Comparison of ENCODE assay signal across 16 cellular contexts in genomic region chr10:31520982-31521381, GRCh38.
DNase-seq lines count a peak whose midpoint lies in the region; ATAC-seq, FAIRE-seq and TF ChIP-seq lines count a peak whose summit lies in the region.
"Had no signal": no experiment of that assay in that cellular context is flagged by ENCODE, and none has a peak within 500 bp of the region (broad histone marks: within the 10 kb centered on the region; RNA-seq: fewer than 3 reads in every experiment).

No MANE protein-coding gene starts in this region.

- H3K27ac Mint-ChIP-seq in stimulated activated effector memory CD8-positive, alpha-beta T cell treated with anti-CD3 and anti-CD28 coated beads, Interleukin-12 subunit alpha, Interleukin-12 subunit beta, amount 100 ng/mL, for 72 hours, result peak overlapping the region; percentile 26
- H3K27ac Mint-ChIP-seq: HFFc6 had no signal

- H3K9ac ChIP-seq in KMS-11 (no peak overlapping the region), SK-N-MC (ENCODE audit: insufficient read length) (no peak overlapping the region)
- H3K9ac ChIP-seq: BLaER1 had no signal

- H3K27ac ChIP-seq in KMS-11 (no peak overlapping the region; the same call in 1 of the 2 replicates), SK-N-MC (no peak overlapping the region), psoas muscle (no peak overlapping the region), pancreas (no peak overlapping the region)
- H3K27ac ChIP-seq: BLaER1, HL-60 had no signal

- H3K9me3 ChIP-seq in SK-N-MC (ENCODE audit: low read depth, low read length) (no peaks in the 10 kb centered on the region), psoas muscle (no peaks in the 10 kb centered on the region), pancreas (no peaks in the 10 kb centered on the region)
- H3K9me3 ChIP-seq: BLaER1, Caco-2 had no signal

- no peaks in the 10 kb centered on the region for H3K9me3 Mint-ChIP-seq in stimulated activated effector memory CD8-positive, alpha-beta T cell treated with anti-CD3 and anti-CD28 coated beads, Interleukin-12 subunit alpha, Interleukin-12 subunit beta, amount 100 ng/mL, for 72 hours
- H3K9me3 Mint-ChIP-seq: CD8-positive, alpha-beta memory T cell; HFFc6 had no signal

- no peaks in the 10 kb centered on the region for H3K4me1 Mint-ChIP-seq in stimulated activated effector memory CD8-positive, alpha-beta T cell treated with anti-CD3 and anti-CD28 coated beads, Interleukin-12 subunit alpha, Interleukin-12 subunit beta, amount 100 ng/mL, for 72 hours

- TF ChIP-seq CTCF in KMS-11 (conservative IDR thresholded peaks at IDR 0.05; ENCODE audit: low read depth, low read length), result no peak
- TF ChIP-seq CTCF in psoas muscle (IDR thresholded peaks at IDR 0.05), result no peak
- TF ChIP-seq CTCF in pancreas (IDR thresholded peaks at IDR 0.05), result no peak

- intact Hi-C loops in psoas muscle (cut with DNase I) (loop anchor here in 1 of 2 donors (5.0 kb wide), 1 partner anchor 81 kb away; no protein-coding TSS in a partner anchor), pancreas (cut with DNase I) (no loop called here)

- peaks cover 74% of the 10 kb centered on the region for H3K36me3 Mint-ChIP-seq in stimulated activated effector memory CD8-positive, alpha-beta T cell treated with anti-CD3 and anti-CD28 coated beads, Interleukin-12 subunit alpha, Interleukin-12 subunit beta, amount 100 ng/mL, for 72 hours

- DNase-seq in DMS79 (lab: John Stamatoyannopoulos, UW) (peak; percentile 12), SK-N-MC (ENCODE audit: low read depth, low spot score) (peak; percentile 28), psoas muscle (no peak), pancreas (no peak), nucleus accumbens (lab: John Stamatoyannopoulos, UW) (no peak)
- DNase-seq in stimulated activated effector memory CD8-positive, alpha-beta T cell treated with anti-CD3 and anti-CD28 coated beads, Interleukin-12 subunit alpha, Interleukin-12 subunit beta, amount 100 ng/mL, for 72 hours (ENCODE audit: low spot score in 2 of 2), result no peak
- DNase-seq: AML-193; Caco-2; CD8-positive, alpha-beta memory T cell; HCEC 1CT; HFFc6 had no signal

- no peak overlapping the region for H2AFZ ChIP-seq in KMS-11 (ENCODE audit: low read depth)

- no peak overlapping the region for H3K4me3 Mint-ChIP-seq in stimulated activated effector memory CD8-positive, alpha-beta T cell treated with anti-CD3 and anti-CD28 coated beads, Interleukin-12 subunit alpha, Interleukin-12 subunit beta, amount 100 ng/mL, for 72 hours
- H3K4me3 Mint-ChIP-seq: CD8-positive, alpha-beta memory T cell; HFFc6 had no signal

- H3K27me3 ChIP-seq in KMS-11 (ENCODE audit: insufficient read depth, low read depth) (no peaks in the 10 kb centered on the region), psoas muscle (ENCODE audit: insufficient read depth in 3 of 3, low read length in 2 of 3) (no peaks in the 10 kb centered on the region), pancreas (no peaks in the 10 kb centered on the region)
- H3K27me3 ChIP-seq: BLaER1 had no signal

- H3K4me3 ChIP-seq in KMS-11 (IDR thresholded peaks at IDR 0.05; ENCODE audit: insufficient read depth, low read depth, low read length) (no peak overlapping the region), SK-N-MC (no peak overlapping the region), psoas muscle (no peak overlapping the region), pancreas (no peak overlapping the region)
- H3K4me3 ChIP-seq: BLaER1 had no signal

- no peaks in the 10 kb centered on the region for H4K20me1 ChIP-seq in KMS-11 (ENCODE audit: insufficient read depth)
- H4K20me1 ChIP-seq: BLaER1 had no signal

- H3K4me1 ChIP-seq in KMS-11 (ENCODE audit: low read depth, poor library complexity, severe bottlenecking), result peaks cover 21% of the 10 kb centered on the region
- peaks cover 19% of the 10 kb centered on the region for H3K4me1 ChIP-seq in psoas muscle
- no peaks in the 10 kb centered on the region for H3K4me1 ChIP-seq in pancreas
- H3K4me1 ChIP-seq: BLaER1, Caco-2 had no signal

- H3K36me3 ChIP-seq in KMS-11 (ENCODE audit: insufficient read depth) (no peaks in the 10 kb centered on the region), SK-N-MC (ENCODE audit: insufficient read depth, low read length) (no peaks in the 10 kb centered on the region), psoas muscle (ENCODE audit: insufficient read depth in 1 of 2, low read depth in 1 of 2) (peaks cover 8 to 59% of the 10 kb centered on the region in 2 donors), pancreas (no peaks in the 10 kb centered on the region)

- no peaks in the 10 kb centered on the region for H3K79me2 ChIP-seq in KMS-11 (ENCODE audit: insufficient read depth, low read depth)

- FAIRE-seq in pancreas (lab: Jason Lieb, UNC), result no peak
- FAIRE-seq: A204.1, H1 had no signal

- ATAC-seq in stimulated activated effector memory CD8-positive, alpha-beta T cell treated with anti-CD3 and anti-CD28 coated beads, Interleukin-12 subunit alpha, Interleukin-12 subunit beta, amount 100 ng/mL, for 72 hours, result no peak
- ATAC-seq in psoas muscle (no peak), pancreas (no peak)

- peak overlapping the region; percentile 10; the same call in 1 of the 2 replicates for H3K4me2 ChIP-seq in KMS-11
- H3K4me2 ChIP-seq: BLaER1 had no signal

Comparison
In these comparisons a context has a peak if more than half of its experiments do, and no peak if none do; other contexts are left out.
1. DNase-seq: peak in DMS79 (single experiment) and SK-N-MC (single experiment); none in stimulated activated effector memory CD8-positive, alpha-beta T cell treated with anti-CD3 and anti-CD28 coated beads, Interleukin-12 subunit alpha, Interleukin-12 subunit beta, amount 100 ng/mL, for 72 hours (0 of 2), psoas muscle (0 of 2), pancreas (0 of 6) and nucleus accumbens (0 of 56).